34 cellular contexts compared by ENCODE assay signal in genomic region chr15:34828145-34828911, GRCh38. TPM values are rescaled to one million over a fixed set of nuclear protein-coding genes. Genes with fewer than 3 reads are reported as not detected.
"Had no signal": no experiment of that assay in that cellular context is flagged by ENCODE, and none has a peak within 500 bp of the region (broad histone marks: within the 10 kb centered on the region; RNA-seq: fewer than 3 reads in every experiment).

No MANE protein-coding gene starts in this region.

- H3K27ac Mint-ChIP-seq: activated CD4-positive, alpha-beta memory T cell treated with anti-CD3 and anti-CD28 coated beads for 36 hours; activated CD4-positive, alpha-beta T cell treated with anti-CD3 and anti-CD28 coated beads, Interleukin-2, amount 10 ng/mL, durations not matched to agents 24 days and 14 days; activated naive CD4-positive, alpha-beta T cell treated with anti-CD3 and anti-CD28 coated beads for 36 hours; activated naive CD8-positive, alpha-beta T cell treated with anti-CD3 and anti-CD28 coated beads for 36 hours; activated T-helper 1 cell treated with anti-CD3 and anti-CD28 coated beads, Interleukin-12 subunit alpha, Interleukin-12 subunit beta, Interleukin-2, Interleukin-4 antibody, amounts not matched to agents 30 ng/mL and 10 ng/mL and 1 ng/mL, durations not matched to agents 14 hours and 24 hours and 36 hours; naive B cell; nephron progenitor cell had no signal

- H3K4me3 ChIP-seq: adrenal gland, body of pancreas, colonic mucosa, gastrocnemius medialis, hepatocyte, pancreas, prostate gland, suprapubic skin, tibial artery had no signal

- H3K4me1 ChIP-seq: adrenal gland, body of pancreas, colonic mucosa, gastrocnemius medialis, pancreas, prostate gland, suprapubic skin had no signal

- DNase-seq: activated CD4-positive, alpha-beta memory T cell treated with anti-CD3 and anti-CD28 coated beads for 36 hours; activated CD4-positive, alpha-beta T cell treated with anti-CD3 and anti-CD28 coated beads, Interleukin-2, amount 10 ng/mL, durations not matched to agents 24 days and 14 days; activated CD4-positive, CD25-positive, alpha-beta regulatory T cell treated with anti-CD3 and anti-CD28 coated beads, Interleukin-2, amount 50 U/mL, for 72 hours; activated CD8-positive, alpha-beta memory T cell treated with anti-CD3 and anti-CD28 coated beads, Interleukin-2, amount 50 U/mL, for 4 hours; activated effector memory CD4-positive, alpha-beta T cell treated with anti-CD3 and anti-CD28 coated beads, Interleukin-2, amount 50 U/mL, for 16 hours; activated naive CD4-positive, alpha-beta T cell treated with anti-CD3 and anti-CD28 coated beads for 36 hours; activated naive CD8-positive, alpha-beta T cell treated with anti-CD3 and anti-CD28 coated beads for 36 hours; activated T-cell treated with anti-CD3 and anti-CD28 coated beads, Interleukin-2, amount 50 U/mL, for 1 hour; adrenal gland; aorta; body of pancreas; cerebellar nuclear complex; colonic mucosa; effector CD8-positive, alpha-beta T cell; erythroblast; gastrocnemius medialis; islet precursor cell; left cardiac atrium; left ventricle myocardium superior; naive B cell; nephron progenitor cell; pancreas; retina; stimulated activated naive CD4-positive, alpha-beta T cell; T1000; tibial artery had no signal

- H3K79me2 ChIP-seq: hepatocyte had no signal

- H2AFZ ChIP-seq: hepatocyte had no signal

- H3K9me3 Mint-ChIP-seq: activated CD4-positive, alpha-beta memory T cell treated with anti-CD3 and anti-CD28 coated beads for 36 hours; activated CD4-positive, alpha-beta T cell treated with anti-CD3 and anti-CD28 coated beads, Interleukin-2, amount 10 ng/mL, durations not matched to agents 24 days and 14 days; activated naive CD4-positive, alpha-beta T cell treated with anti-CD3 and anti-CD28 coated beads for 36 hours; activated naive CD8-positive, alpha-beta T cell treated with anti-CD3 and anti-CD28 coated beads for 36 hours; activated T-helper 1 cell treated with anti-CD3 and anti-CD28 coated beads, Interleukin-12 subunit alpha, Interleukin-12 subunit beta, Interleukin-2, Interleukin-4 antibody, amounts not matched to agents 30 ng/mL and 10 ng/mL and 1 ng/mL, durations not matched to agents 14 hours and 24 hours and 36 hours had no signal

- H3K4me3 Mint-ChIP-seq: activated CD4-positive, alpha-beta memory T cell treated with anti-CD3 and anti-CD28 coated beads for 36 hours; activated CD4-positive, alpha-beta T cell treated with anti-CD3 and anti-CD28 coated beads, Interleukin-2, amount 10 ng/mL, durations not matched to agents 24 days and 14 days; activated naive CD4-positive, alpha-beta T cell treated with anti-CD3 and anti-CD28 coated beads for 36 hours; activated naive CD8-positive, alpha-beta T cell treated with anti-CD3 and anti-CD28 coated beads for 36 hours; activated T-helper 1 cell treated with anti-CD3 and anti-CD28 coated beads, Interleukin-12 subunit alpha, Interleukin-12 subunit beta, Interleukin-2, Interleukin-4 antibody, amounts not matched to agents 30 ng/mL and 10 ng/mL and 1 ng/mL, durations not matched to agents 14 hours and 24 hours and 36 hours; naive B cell; nephron progenitor cell had no signal

- ATAC-seq: body of pancreas, gastrocnemius medialis, left cardiac atrium, left ventricle myocardium superior, pancreas had no signal

- H3K4me1 Mint-ChIP-seq: naive B cell, nephron progenitor cell had no signal

- H3K36me3 ChIP-seq: adrenal gland, colonic mucosa, gastrocnemius medialis, neutrophil, pancreas, prostate gland, suprapubic skin, tibial artery had no signal

- H3K27me3 ChIP-seq: adrenal gland, body of pancreas, colonic mucosa, gastrocnemius medialis, hepatocyte, pancreas, suprapubic skin, tibial artery had no signal

- FAIRE-seq: pancreas had no signal

- H3K27ac ChIP-seq: adrenal gland, body of pancreas, colonic mucosa, gastrocnemius medialis, hepatocyte, neutrophil, pancreas, prostate gland, suprapubic skin, tibial artery had no signal

- H3K9me3 ChIP-seq: adrenal gland, body of pancreas, colonic mucosa, gastrocnemius medialis, neutrophil, pancreas, prostate gland, suprapubic skin, tibial artery had no signal

- H3K36me3 Mint-ChIP-seq: activated CD4-positive, alpha-beta memory T cell treated with anti-CD3 and anti-CD28 coated beads for 36 hours; naive B cell had no signal

- H3K4me2 ChIP-seq: hepatocyte had no signal

RNA-seq across cellular contexts. Expression of gene ACTC1, which starts 33.0 kb away (rescaled TPM):
- total RNA-seq: activated CD4-positive, alpha-beta memory T cell treated with anti-CD3 and anti-CD28 coated beads for 36 hours; activated CD4-positive, alpha-beta T cell treated with anti-CD3 and anti-CD28 coated beads, Interleukin-2, amount 10 ng/mL, durations not matched to agents 24 days and 14 days; activated CD8-positive, alpha-beta memory T cell treated with anti-CD3 and anti-CD28 coated beads for 36 hours; activated naive CD4-positive, alpha-beta T cell treated with anti-CD3 and anti-CD28 coated beads for 36 hours; activated naive CD8-positive, alpha-beta T cell treated with anti-CD3 and anti-CD28 coated beads for 36 hours; activated T-helper 1 cell treated with anti-CD3 and anti-CD28 coated beads, Interleukin-12 subunit alpha, Interleukin-12 subunit beta, Interleukin-2, Interleukin-4 antibody, amounts not matched to agents 30 ng/mL and 10 ng/mL and 1 ng/mL, durations not matched to agents 14 hours and 24 hours and 36 hours; dermis microvascular lymphatic vessel endothelial cell; lung microvascular endothelial cell had no signal
